Comparison of ENCODE assay signal across 16 cellular contexts in genomic region chr5:6459896-6460295, GRCh38. TPM values are rescaled to one million over a fixed set of nuclear protein-coding genes. Genes with fewer than 3 reads are reported as not detected.
A peak's percentile ranks its signal among the peaks of the same experiment; 100 is the strongest.
DNase-seq lines count a peak whose midpoint lies in the region; ATAC-seq and TF ChIP-seq lines count a peak whose summit lies in the region.
"Had no signal": no experiment of that assay in that cellular context is flagged by ENCODE, and none has a peak within 500 bp of the region (broad histone marks: within the 10 kb centered on the region; RNA-seq: fewer than 3 reads in every experiment).

No MANE protein-coding gene starts in this region.

- CTCF ChIA-PET in activated CD8-positive, alpha-beta T cell treated with anti-CD3 and anti-CD28 coated beads for 36 hours (lab: Charles Lee), result interaction anchor here (1.3 kb wide), 1 partner anchor 8 kb away, joined by 3 read pairs; no protein-coding TSS in a partner anchor

- H3K36me3 Mint-ChIP-seq in activated CD8-positive, alpha-beta T cell treated with anti-CD3 and anti-CD28 coated beads for 36 hours (ENCODE audit: low read depth), result no peaks in the 10 kb centered on the region
- H3K36me3 Mint-ChIP-seq: CD8-positive, alpha-beta T cell had no signal

- DNase-seq in left ventricle myocardium inferior, result no peak
- DNase-seq in Right ventricle myocardium inferior (ENCODE audit: missing footprints), result no peak
- peak; percentile 52 for DNase-seq in coronary artery (ENCODE audit: low spot score)
- DNase-seq in psoas muscle, result no peak
- DNase-seq in activated CD8-positive, alpha-beta T cell treated with anti-CD3 and anti-CD28 coated beads for 36 hours, result no peak
- DNase-seq in posterior vena cava (ENCODE audit: low spot score), result no peak
- DNase-seq: Calu3; CD8-positive, alpha-beta T cell; DMS79 treated with DMSO at 0.1 percent for 48 hours; GF-D8; GM23248 had no signal

- no peaks in the 10 kb centered on the region for H3K36me3 ChIP-seq in left ventricle myocardium inferior
- peaks cover 0 to 8% of the 10 kb centered on the region in 2 donors for H3K36me3 ChIP-seq in psoas muscle (ENCODE audit: insufficient read depth in 1 of 2, low read depth in 1 of 2)
- H3K36me3 ChIP-seq: BLaER1 treated with 17β-estradiol and CSF1 and Interleukin-3, amounts not matched to agents 10 nM and 100 nM; HAP-1 had no signal

- TF ChIP-seq CTCF in left ventricle myocardium inferior (IDR thresholded peaks at IDR 0.05; ENCODE audit: borderline replicate concordance), result no peak
- TF ChIP-seq CTCF in coronary artery (IDR thresholded peaks at IDR 0.05), result no peak
- TF ChIP-seq CTCF in psoas muscle (IDR thresholded peaks at IDR 0.05), result no peak
- TF ChIP-seq CTCF in activated CD8-positive, alpha-beta T cell treated with anti-CD3 and anti-CD28 coated beads for 36 hours (IDR thresholded peaks at IDR 0.05), result no peak

- H3K4me3 Mint-ChIP-seq in activated CD8-positive, alpha-beta T cell treated with anti-CD3 and anti-CD28 coated beads for 36 hours, result no peak overlapping the region
- H3K4me3 Mint-ChIP-seq: B cell; CD8-positive, alpha-beta T cell had no signal

- peak overlapping the region; percentile 50 for H3K27ac ChIP-seq in left ventricle myocardium inferior (replicated peaks)
- H3K27ac ChIP-seq in coronary artery, result no peak overlapping the region
- peak overlapping the region; percentile 55 for H3K27ac ChIP-seq in psoas muscle
- H3K27ac ChIP-seq: BLaER1 treated with 17β-estradiol and CSF1 and Interleukin-3, amounts not matched to agents 10 nM and 100 nM; GM23248 had no signal

- no peaks in the 10 kb centered on the region for H3K4me1 Mint-ChIP-seq in activated CD8-positive, alpha-beta T cell treated with anti-CD3 and anti-CD28 coated beads for 36 hours (ENCODE audit: low read depth)
- H3K4me1 Mint-ChIP-seq: B cell had no signal

- H3K9me3 ChIP-seq in left ventricle myocardium inferior (replicated peaks), result no peaks in the 10 kb centered on the region
- no peaks in the 10 kb centered on the region for H3K9me3 ChIP-seq in psoas muscle
- H3K9me3 ChIP-seq: BLaER1 treated with 17β-estradiol and CSF1 and Interleukin-3, amounts not matched to agents 10 nM and 100 nM; HAP-1 had no signal

- no peak overlapping the region for H3K4me3 ChIP-seq in left ventricle myocardium inferior
- H3K4me3 ChIP-seq in coronary artery, result no peak overlapping the region
- no peak overlapping the region for H3K4me3 ChIP-seq in psoas muscle
- H3K4me3 ChIP-seq: BLaER1 treated with 17β-estradiol and CSF1 and Interleukin-3, amounts not matched to agents 10 nM and 100 nM; GM23248; HAP-1 had no signal

- whole genome bisulfite sequencing in psoas muscle, 3 donors, result 41 to 56% (median 47%) methylated on average over 5 of the region's 5 CpGs

- no peak overlapping the region for H3K27ac Mint-ChIP-seq in activated CD8-positive, alpha-beta T cell treated with anti-CD3 and anti-CD28 coated beads for 36 hours
- H3K27ac Mint-ChIP-seq: B cell; CD8-positive, alpha-beta T cell had no signal

- H3K9me3 Mint-ChIP-seq in activated CD8-positive, alpha-beta T cell treated with anti-CD3 and anti-CD28 coated beads for 36 hours, result no peaks in the 10 kb centered on the region
- H3K9me3 Mint-ChIP-seq: CD8-positive, alpha-beta T cell had no signal

- H3K27me3 ChIP-seq in left ventricle myocardium inferior (ENCODE audit: low read depth) (peaks cover 12% of the 10 kb centered on the region), psoas muscle (ENCODE audit: insufficient read depth in 3 of 3, low read length in 2 of 3) (no peaks in the 10 kb centered on the region)
- H3K27me3 ChIP-seq: BLaER1 treated with 17β-estradiol and CSF1 and Interleukin-3, amounts not matched to agents 10 nM and 100 nM had no signal

- peaks cover 21% of the 10 kb centered on the region for H3K27me3 Mint-ChIP-seq in activated CD8-positive, alpha-beta T cell treated with anti-CD3 and anti-CD28 coated beads for 36 hours

- intact Hi-C loops in left ventricle myocardium inferior (cut with micrococcal nuclease), result no loop called here
- intact Hi-C loops in Right ventricle myocardium inferior (cut with DNase I), result loop anchor here (10.0 kb wide), 1 partner anchor 255 kb away; the partner anchor contains the start of gene TENT4A
- intact Hi-C loops in psoas muscle (cut with DNase I), result loop anchor here (5.0 to 10.0 kb wide), 5 partner anchors 32 to 255 kb away; partner anchors contain the start of gene TENT4A (in 1 of the 2)
- intact Hi-C loops in activated CD8-positive, alpha-beta T cell treated with anti-CD3 and anti-CD28 coated beads for 36 hours (cut with micrococcal nuclease), result no loop called here
- intact Hi-C loops in posterior vena cava (cut with DNase I), result no loop called here

- peaks cover 54% of the 10 kb centered on the region for H3K4me1 ChIP-seq in left ventricle myocardium inferior
- H3K4me1 ChIP-seq in psoas muscle, result peaks cover 63% of the 10 kb centered on the region
- H3K4me1 ChIP-seq: HAP-1 had no signal

- POLR2A ChIA-PET in activated CD8-positive, alpha-beta T cell treated with anti-CD3 and anti-CD28 coated beads for 36 hours (lab: Charles Lee), result no interaction called here

- no peak for ATAC-seq in Right ventricle myocardium inferior
- ATAC-seq in psoas muscle, result peak in 3 of 4 donors; percentile 15 to 39 (median 22)
- no peak for ATAC-seq in activated CD8-positive, alpha-beta T cell treated with anti-CD3 and anti-CD28 coated beads for 36 hours
- no peak for ATAC-seq in GM18870 (IDR thresholded peaks at IDR 0.05; ENCODE audit: unreplicated experiment)
- ATAC-seq: CD8-positive, alpha-beta T cell had no signal

RNA-seq across cellular contexts. Expression of gene UBE2QL1, which starts 11.2 kb away (rescaled TPM):
- 25.5 TPM for total RNA-seq in left ventricle myocardium inferior
- 21.9 TPM for total RNA-seq in Right ventricle myocardium inferior
- total RNA-seq in psoas muscle, result 10 to 100 TPM; 12.9 to 96.2 (median 20.6) TPM
- polyA plus RNA-seq in psoas muscle, result 10 to 100 TPM in 2 of 3 donors, 1 to 10 TPM in 1; 3.2 to 63.4 (median 33.3) TPM
- total RNA-seq in activated CD8-positive, alpha-beta T cell treated with anti-CD3 and anti-CD28 coated beads for 36 hours, result not detected
- 1 to 10 TPM; 3.3 to 5.8 TPM for total RNA-seq in posterior vena cava
- total RNA-seq: Calu3, GM23248, HT-29 had no signal
- polyA plus RNA-seq: GM23248 had no signal

Comparison
In these comparisons a context has a peak if more than half of its experiments do, and no peak if none do; other contexts are left out.
1. intact Hi-C loops: an anchor here in Right ventricle myocardium inferior (10.0 kb wide) and psoas muscle (5.0 to 10.0 kb wide); none called in left ventricle myocardium inferior, activated CD8-positive, alpha-beta T cell treated with anti-CD3 and anti-CD28 coated beads for 36 hours and posterior vena cava.
2. H3K27ac ChIP-seq: peak in left ventricle myocardium inferior (single experiment) and psoas muscle (single experiment); none in coronary artery (0 of 2).
3. ATAC-seq: peak in psoas muscle (3 of 4); none in Right ventricle myocardium inferior (single experiment), activated CD8-positive, alpha-beta T cell treated with anti-CD3 and anti-CD28 coated beads for 36 hours (single experiment) and GM18870 (single experiment).
4. RNA of gene UBE2QL1, which starts 11.2 kb away (total RNA-seq): 25.5 TPM in left ventricle myocardium inferior (single experiment), 21.9 TPM in Right ventricle myocardium inferior (single experiment), 12.9 to 96.2 TPM in psoas muscle and 3.3 to 5.8 TPM in posterior vena cava; not detected in activated CD8-positive, alpha-beta T cell treated with anti-CD3 and anti-CD28 coated beads for 36 hours; every median in the first group is over 4 times any median in the second.